15 cellular contexts compared by ENCODE assay signal in the genomic region with DNA sequence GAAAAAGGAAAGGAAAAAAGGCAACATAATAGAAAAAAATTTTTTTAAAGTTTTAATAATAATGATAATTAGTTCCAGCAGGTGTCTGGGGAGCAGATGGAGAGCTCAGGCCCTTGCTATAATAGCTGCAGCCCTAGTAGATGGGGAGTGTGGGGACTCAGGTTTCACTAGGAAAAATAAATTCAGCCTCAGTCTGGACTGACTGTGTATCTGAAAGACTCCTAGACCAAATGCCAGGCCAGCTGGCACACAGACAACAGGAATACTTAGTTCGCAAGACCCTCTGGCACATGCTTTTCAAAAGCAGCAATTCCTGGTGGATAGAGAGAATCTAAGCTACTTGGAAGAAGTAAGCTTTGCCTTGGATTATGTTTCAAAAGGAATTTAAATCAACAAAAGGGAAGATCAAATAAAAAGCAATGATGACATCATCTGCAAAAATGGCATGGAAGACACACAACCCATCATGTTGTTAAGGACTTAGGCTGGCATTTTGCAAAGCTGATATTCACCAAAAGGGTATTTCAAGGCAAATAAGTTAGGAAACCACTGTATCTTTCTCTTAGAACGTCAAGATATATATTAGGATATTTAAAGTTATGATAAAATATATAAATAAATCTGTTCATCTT.
DNase-seq lines count a peak whose midpoint lies in the region; ATAC-seq, FAIRE-seq and TF ChIP-seq lines count a peak whose summit lies in the region.
"Had no signal": no experiment of that assay in that cellular context is flagged by ENCODE, and none has a peak within 500 bp of the region (broad histone marks: within the 10 kb centered on the region; RNA-seq: fewer than 3 reads in every experiment).

No MANE protein-coding gene starts in this region.

- H3K9me3 ChIP-seq in MG63 = no peaks in the 10 kb centered on the region
- H3K9me3 ChIP-seq: gastrocnemius medialis, Peyer's patch, suprapubic skin had no signal

- DNase-seq in AG09319 (ENCODE audit: extremely low read depth, low read depth) (peak; percentile 27), MG63 (peak; percentile 54), NCI-H2171 treated with DMSO at 0.1 percent for 48 hours (lab: John Stamatoyannopoulos, UW) (peak; percentile 98), astrocyte of the spinal cord (ENCODE audit: low read depth, low spot score) (peak; percentile 20), urothelium cell line (ENCODE audit: low spot score) (no peak), hepatic stellate cell (ENCODE audit: low spot score) (no peak)
- DNase-seq in activated CD4-positive, CD25-positive, alpha-beta regulatory T cell treated with anti-CD3 and anti-CD28 coated beads, Interleukin-2, amount 50 U/mL, for 72 hours = no peak
- DNase-seq: activated CD8-positive, alpha-beta T cell treated with anti-CD3 and anti-CD28 coated beads for 36 hours; gastrocnemius medialis; Peyer's patch; stimulated activated CD4-positive, alpha-beta T cell treated with anti-CD3 and anti-CD28 coated beads, Interleukin-4, amount 100 ng/mL, for 24 hours; stimulated activated CD8-positive, alpha-beta memory T cell treated with anti-CD3 and anti-CD28 coated beads, Interleukin-4, amount 100 ng/mL, for 48 hours had no signal

- no peak overlapping the region for H3K4me3 ChIP-seq in MG63
- H3K4me3 ChIP-seq in astrocyte of the spinal cord (ENCODE audit: low read depth, low read length) = no peak overlapping the region
- H3K4me3 ChIP-seq: gastrocnemius medialis, Peyer's patch, skin epidermis, suprapubic skin had no signal

- FAIRE-seq in urothelium cell line (lab: Jason Lieb, UNC) = no peak

- H3K36me3 ChIP-seq in MG63 = no peaks in the 10 kb centered on the region
- H3K36me3 ChIP-seq: gastrocnemius medialis, Peyer's patch, suprapubic skin had no signal

- H3K27me3 ChIP-seq in MG63 = no peaks in the 10 kb centered on the region
- H3K27me3 ChIP-seq: gastrocnemius medialis, Peyer's patch, suprapubic skin had no signal

- in situ Hi-C loops in astrocyte of the spinal cord (cut with HindIII; ENCODE audit: low sequenced_read_pairs) = no loop called here

- no peak for ATAC-seq in HG03565 (IDR thresholded peaks at IDR 0.05; ENCODE audit: unreplicated experiment)
- ATAC-seq: activated CD8-positive, alpha-beta T cell treated with anti-CD3 and anti-CD28 coated beads for 36 hours; gastrocnemius medialis had no signal

- TF ChIP-seq CTCF in AG09319 (IDR thresholded peaks at IDR 0.05; ENCODE audit: low read depth, low read length) (no peak), astrocyte of the spinal cord (IDR thresholded peaks at IDR 0.05; ENCODE audit: low read depth, low read length) (no peak)

Comparison
In these comparisons a context has a peak if more than half of its experiments do, and no peak if none do; other contexts are left out.
1. DNase-seq: peak in AG09319 (single experiment), MG63 (single experiment), NCI-H2171 treated with DMSO at 0.1 percent for 48 hours (single experiment) and astrocyte of the spinal cord (single experiment); none in activated CD4-positive, CD25-positive, alpha-beta regulatory T cell treated with anti-CD3 and anti-CD28 coated beads, Interleukin-2, amount 50 U/mL, for 72 hours (single experiment), urothelium cell line (single experiment) and hepatic stellate cell (single experiment).